ENCODE assay signal across 13 cellular contexts in the genomic region with DNA sequence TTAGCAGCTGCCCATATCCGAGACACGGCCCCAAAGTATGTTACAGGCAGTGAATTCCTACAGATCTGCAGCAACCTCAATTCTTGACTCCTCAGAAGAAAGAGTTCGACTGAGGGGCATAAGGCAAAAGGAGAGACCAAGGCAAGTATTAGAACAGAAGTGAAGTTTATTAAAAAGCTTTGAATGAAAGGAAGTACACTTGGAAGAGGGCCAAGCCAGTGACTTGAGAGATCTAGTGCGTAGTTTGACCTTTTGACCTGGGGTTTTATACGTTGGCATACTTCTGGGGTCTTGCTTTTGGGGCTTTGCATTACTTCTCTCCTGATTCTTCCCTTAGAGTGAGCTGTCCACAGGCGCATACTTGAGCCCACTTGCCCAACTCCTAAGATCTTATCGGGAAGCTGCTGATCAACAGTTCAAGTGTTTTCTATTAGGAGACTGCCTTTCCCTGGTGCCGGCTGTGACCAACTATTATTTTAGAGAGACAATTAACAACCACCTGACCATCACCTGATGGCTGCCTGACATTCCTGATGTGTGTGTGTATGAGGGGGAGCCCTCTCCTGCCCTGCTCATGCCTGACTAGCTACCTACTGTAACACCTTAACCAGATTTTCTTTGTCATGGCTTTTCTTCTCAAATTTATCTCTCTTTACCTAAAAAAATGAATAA. TPM values are rescaled to one million over a fixed set of nuclear protein-coding genes. Genes with fewer than 3 reads are reported as not detected.
DNase-seq lines count a peak whose midpoint lies in the region; ATAC-seq and TF ChIP-seq lines count a peak whose summit lies in the region.
"Had no signal": no experiment of that assay in that cellular context is flagged by ENCODE, and none has a peak within 500 bp of the region (broad histone marks: within the 10 kb centered on the region; RNA-seq: fewer than 3 reads in every experiment).

No MANE protein-coding gene starts in this region.

- no peaks in the 10 kb centered on the region for H3K9me2 ChIP-seq in OCI-LY1 (ENCODE audit: low read depth, low read length)

- H3K9me3 ChIP-seq in OCI-LY1 (ENCODE audit: low read length), result no peaks in the 10 kb centered on the region
- no peaks in the 10 kb centered on the region for H3K9me3 ChIP-seq in skeletal muscle satellite cell (replicated peaks; ENCODE audit: low read length)
- H3K9me3 ChIP-seq: prostate gland, thoracic aorta had no signal

- H3K27ac Mint-ChIP-seq in activated CD4-positive, alpha-beta T cell treated with anti-CD3 and anti-CD28 coated beads, Interleukin-2, amount 10 ng/mL, durations not matched to agents 7 days and 5 days, result no peak overlapping the region

- peaks cover 22% of the 10 kb centered on the region for H3K27me3 Mint-ChIP-seq in activated CD4-positive, alpha-beta T cell treated with anti-CD3 and anti-CD28 coated beads, Interleukin-2, amount 10 ng/mL, durations not matched to agents 7 days and 5 days

- no peak overlapping the region for H2AFZ ChIP-seq in OCI-LY1 (ENCODE audit: low read length)

- no peak for DNase-seq in activated CD4-positive, alpha-beta T cell treated with anti-CD3 and anti-CD28 coated beads, Interleukin-2, amount 10 ng/mL, durations not matched to agents 7 days and 5 days
- no peak for DNase-seq in activated CD4-positive, alpha-beta T cell treated with anti-CD3 and anti-CD28 coated beads, Interleukin-2, amount 50 U/mL, for 1 hour
- peak in 1 of 2 donors; percentile 69 for DNase-seq in foreskin keratinocyte
- no peak for DNase-seq in central memory CD4-positive, alpha-beta T cell
- DNase-seq in H4 (ENCODE audit: low spot score), result no peak
- DNase-seq: activated T-cell treated with anti-CD3 and anti-CD28 coated beads, Interleukin-2, amount 50 U/mL, for 1 hour; left cardiac atrium; NCI-H2171 treated with DMSO at 0.1 percent for 48 hours had no signal

- peaks cover 16% of the 10 kb centered on the region for H3K36me3 Mint-ChIP-seq in activated CD4-positive, alpha-beta T cell treated with anti-CD3 and anti-CD28 coated beads, Interleukin-2, amount 10 ng/mL, durations not matched to agents 7 days and 5 days (ENCODE audit: low read depth)

- no peak for TF ChIP-seq CTCF in OCI-LY1 (IDR thresholded peaks at IDR 0.05; ENCODE audit: low read length)
- no peak for TF ChIP-seq CTCF in foreskin keratinocyte (conservative IDR thresholded peaks at IDR 0.05)

- ATAC-seq in foreskin keratinocyte (peak; percentile 8), esophagus mucosa (no peak)

- H3K4me2 ChIP-seq in OCI-LY1 (ENCODE audit: low read length), result peak overlapping the region; percentile 87; the same call in 1 of the 2 replicates
- peak overlapping the region; percentile 93 for H3K4me2 ChIP-seq in skeletal muscle satellite cell (ENCODE audit: low read length)

- no peaks in the 10 kb centered on the region for H3K9me3 Mint-ChIP-seq in activated CD4-positive, alpha-beta T cell treated with anti-CD3 and anti-CD28 coated beads, Interleukin-2, amount 10 ng/mL, durations not matched to agents 7 days and 5 days

- H3K27me3 ChIP-seq in OCI-LY1 (ENCODE audit: insufficient read depth, low read length) (no peaks in the 10 kb centered on the region), foreskin keratinocyte (no peaks in the 10 kb centered on the region), skeletal muscle satellite cell (ENCODE audit: control insufficient read depth, insufficient read depth, low read length) (peaks cover 8% of the 10 kb centered on the region)

- H3F3A ChIP-seq in OCI-LY1 (ENCODE audit: insufficient read depth, low read length), result no peaks in the 10 kb centered on the region

- H3K27ac ChIP-seq in OCI-LY1 (ENCODE audit: low read depth, low read length, poor library complexity, severe bottlenecking) (no peak overlapping the region), foreskin keratinocyte (no peak overlapping the region)
- H3K27ac ChIP-seq: prostate gland, thoracic aorta had no signal

- peaks cover 37% of the 10 kb centered on the region for H3K4me1 Mint-ChIP-seq in activated CD4-positive, alpha-beta T cell treated with anti-CD3 and anti-CD28 coated beads, Interleukin-2, amount 10 ng/mL, durations not matched to agents 7 days and 5 days

- CTCF ChIA-PET in activated CD4-positive, alpha-beta T cell treated with anti-CD3 and anti-CD28 coated beads, Interleukin-2, amount 10 ng/mL, durations not matched to agents 7 days and 5 days (lab: Charles Lee), result interaction anchor here (0.9 to 2.4 kb wide), 2 partner anchors 11 to 14 kb away, joined by 5 to 11 read pairs; no protein-coding TSS in a partner anchor

- H3K4me3 Mint-ChIP-seq in activated CD4-positive, alpha-beta T cell treated with anti-CD3 and anti-CD28 coated beads, Interleukin-2, amount 10 ng/mL, durations not matched to agents 7 days and 5 days, result peak overlapping the region; percentile 18

- H3K36me3 ChIP-seq in OCI-LY1 (ENCODE audit: insufficient read depth, low read length) (no peaks in the 10 kb centered on the region), skeletal muscle satellite cell (ENCODE audit: insufficient read depth, low read length) (no peaks in the 10 kb centered on the region)
- H3K36me3 ChIP-seq: prostate gland, thoracic aorta had no signal

- H3K4me3 ChIP-seq in OCI-LY1 (ENCODE audit: low read depth, low read length, poor library complexity, severe bottlenecking) (no peak overlapping the region), skeletal muscle satellite cell (ENCODE audit: low read length) (no peak overlapping the region)

- H3K4me1 ChIP-seq in OCI-LY1 (ENCODE audit: insufficient read depth, low read length, severe bottlenecking) (peaks cover 40% of the 10 kb centered on the region), foreskin keratinocyte (peaks cover 4% of the 10 kb centered on the region), skeletal muscle satellite cell (ENCODE audit: control insufficient read depth, insufficient read depth, low read length) (peaks cover 5% of the 10 kb centered on the region)
- H3K4me1 ChIP-seq: prostate gland had no signal

- H3K79me2 ChIP-seq in OCI-LY1 (ENCODE audit: insufficient read depth, low read length), result peaks cover 29% of the 10 kb centered on the region

- POLR2A ChIA-PET in activated CD4-positive, alpha-beta T cell treated with anti-CD3 and anti-CD28 coated beads, Interleukin-2, amount 10 ng/mL, durations not matched to agents 7 days and 5 days (lab: Charles Lee), result no interaction called here

- no peaks in the 10 kb centered on the region for H4K20me1 ChIP-seq in OCI-LY1 (ENCODE audit: insufficient read depth, low read length)

- H3K9ac ChIP-seq in OCI-LY1 (ENCODE audit: low read length) (no peak overlapping the region), skeletal muscle satellite cell (ENCODE audit: low read depth, low read length) (no peak overlapping the region)

RNA-seq across cellular contexts. Expression of a gene that starts 1.5 kb away (rescaled TPM):
- 10 to 100 TPM; 46.7 to 51.1 TPM for total RNA-seq in activated CD4-positive, alpha-beta T cell treated with anti-CD3 and anti-CD28 coated beads, Interleukin-2, amount 10 ng/mL, durations not matched to agents 7 days and 5 days
- 28.7 and 33.4 TPM in 2 replicates for total RNA-seq in foreskin keratinocyte
- polyA plus RNA-seq in foreskin keratinocyte, result 13.2 and 17.6 TPM in 2 replicates
- 5.5 and 6.3 TPM in 2 replicates for total RNA-seq in skeletal muscle satellite cell (2012; rRNA removed)
- total RNA-seq in esophagus mucosa, result 4.9 TPM
- total RNA-seq in H4 (2014; rRNA removed; shearing (Covaris generic)), result 31.9 and 41.6 TPM in 2 replicates
- total RNA-seq: thoracic aorta had no signal
